1 cellular context compared by ENCODE assay signal in the genomic region with DNA sequence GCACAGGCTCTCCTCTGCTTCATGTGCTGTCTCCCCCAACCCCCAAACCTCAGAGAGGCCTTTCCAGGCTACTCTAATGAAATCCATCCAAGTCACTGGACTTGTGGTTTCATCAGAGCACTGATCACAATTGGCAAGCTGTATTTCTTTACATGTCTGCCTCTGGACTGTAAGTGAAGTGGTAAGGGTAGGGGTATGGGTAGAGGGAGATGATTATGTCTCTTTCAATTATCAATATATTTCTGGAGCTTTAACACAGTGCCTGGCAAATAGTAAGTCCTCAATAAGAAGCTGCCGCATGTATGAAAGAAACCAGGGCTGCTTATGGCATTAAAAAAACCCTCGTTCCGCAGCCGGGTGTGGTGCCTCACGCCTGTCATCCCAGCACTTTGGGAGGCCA.
TF ChIP-seq lines count a peak whose summit lies in the region.

No MANE protein-coding gene starts in this region.

TF ChIP-seq in SK-N-SH treated with all-trans-retinoic acid at 6 μM for 48 hours, 23 proteins besides CTCF, POLR2A, EP300 and RAD21 (continued from another document):
- TF ChIP-seq ZNF565 (CRISPR knock-in tag; conservative IDR thresholded peaks at IDR 0.05; ENCODE audit: low read depth) (no peak), GLIS3 (CRISPR knock-in tag; IDR thresholded peaks at IDR 0.05) (no peak), OSR1 (CRISPR knock-in tag; IDR thresholded peaks at IDR 0.05) (no peak), ISL1 (CRISPR knock-in tag; IDR thresholded peaks at IDR 0.05) (no peak), TOX (CRISPR knock-in tag; IDR thresholded peaks at IDR 0.05; ENCODE audit: borderline replicate concordance) (no peak), ARNTL (CRISPR knock-in tag; IDR thresholded peaks at IDR 0.05; ENCODE audit: borderline replicate concordance, low read depth) (no peak), RARB (CRISPR knock-in tag; IDR thresholded peaks at IDR 0.05) (no peak), BACH2 (CRISPR knock-in tag; IDR thresholded peaks at IDR 0.05; ENCODE audit: borderline replicate concordance) (no peak), SNAI2 (CRISPR knock-in tag; IDR thresholded peaks at IDR 0.05) (no peak), ZNF70 (CRISPR knock-in tag; IDR thresholded peaks at IDR 0.05) (no peak), PPARA (CRISPR knock-in tag; IDR thresholded peaks at IDR 0.05; ENCODE audit: borderline replicate concordance) (no peak), ZC3H10 (CRISPR knock-in tag; IDR thresholded peaks at IDR 0.05) (no peak)
- TF ChIP-seq, protein P1, sequence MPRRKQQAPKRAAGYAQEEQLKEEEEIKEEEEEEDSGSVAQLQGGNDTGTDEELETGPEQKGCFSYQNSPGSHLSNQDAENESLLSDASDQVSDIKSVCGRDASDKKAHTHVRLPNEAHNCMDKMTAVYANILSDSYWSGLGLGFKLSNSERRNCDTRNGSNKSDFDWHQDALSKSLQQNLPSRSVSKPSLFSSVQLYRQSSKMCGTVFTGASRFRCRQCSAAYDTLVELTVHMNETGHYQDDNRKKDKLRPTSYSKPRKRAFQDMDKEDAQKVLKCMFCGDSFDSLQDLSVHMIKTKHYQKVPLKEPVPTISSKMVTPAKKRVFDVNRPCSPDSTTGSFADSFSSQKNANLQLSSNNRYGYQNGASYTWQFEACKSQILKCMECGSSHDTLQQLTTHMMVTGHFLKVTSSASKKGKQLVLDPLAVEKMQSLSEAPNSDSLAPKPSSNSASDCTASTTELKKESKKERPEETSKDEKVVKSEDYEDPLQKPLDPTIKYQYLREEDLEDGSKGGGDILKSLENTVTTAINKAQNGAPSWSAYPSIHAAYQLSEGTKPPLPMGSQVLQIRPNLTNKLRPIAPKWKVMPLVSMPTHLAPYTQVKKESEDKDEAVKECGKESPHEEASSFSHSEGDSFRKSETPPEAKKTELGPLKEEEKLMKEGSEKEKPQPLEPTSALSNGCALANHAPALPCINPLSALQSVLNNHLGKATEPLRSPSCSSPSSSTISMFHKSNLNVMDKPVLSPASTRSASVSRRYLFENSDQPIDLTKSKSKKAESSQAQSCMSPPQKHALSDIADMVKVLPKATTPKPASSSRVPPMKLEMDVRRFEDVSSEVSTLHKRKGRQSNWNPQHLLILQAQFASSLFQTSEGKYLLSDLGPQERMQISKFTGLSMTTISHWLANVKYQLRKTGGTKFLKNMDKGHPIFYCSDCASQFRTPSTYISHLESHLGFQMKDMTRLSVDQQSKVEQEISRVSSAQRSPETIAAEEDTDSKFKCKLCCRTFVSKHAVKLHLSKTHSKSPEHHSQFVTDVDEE (CRISPR knock-in tag; IDR thresholded peaks at IDR 0.05), result no peak
- TF ChIP-seq, protein P2, sequence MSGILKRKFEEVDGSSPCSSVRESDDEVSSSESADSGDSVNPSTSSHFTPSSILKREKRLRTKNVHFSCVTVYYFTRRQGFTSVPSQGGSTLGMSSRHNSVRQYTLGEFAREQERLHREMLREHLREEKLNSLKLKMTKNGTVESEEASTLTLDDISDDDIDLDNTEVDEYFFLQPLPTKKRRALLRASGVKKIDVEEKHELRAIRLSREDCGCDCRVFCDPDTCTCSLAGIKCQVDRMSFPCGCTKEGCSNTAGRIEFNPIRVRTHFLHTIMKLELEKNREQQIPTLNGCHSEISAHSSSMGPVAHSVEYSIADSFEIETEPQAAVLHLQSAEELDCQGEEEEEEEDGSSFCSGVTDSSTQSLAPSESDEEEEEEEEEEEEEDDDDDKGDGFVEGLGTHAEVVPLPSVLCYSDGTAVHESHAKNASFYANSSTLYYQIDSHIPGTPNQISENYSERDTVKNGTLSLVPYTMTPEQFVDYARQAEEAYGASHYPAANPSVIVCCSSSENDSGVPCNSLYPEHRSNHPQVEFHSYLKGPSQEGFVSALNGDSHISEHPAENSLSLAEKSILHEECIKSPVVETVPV (CRISPR knock-in tag; IDR thresholded peaks at IDR 0.05), result no peak
TF ChIP-seq in SK-N-SH treated with all-trans-retinoic acid at 6 μM for 48 hours: peak in this region for 0.
